ENCODE assay signal across 12 cellular contexts in genomic region chr16:85025781-85026653, GRCh38. TPM values are rescaled to one million over a fixed set of nuclear protein-coding genes. Genes with fewer than 3 reads are reported as not detected.
A peak's percentile ranks its signal among the peaks of the same experiment; 100 is the strongest.
DNase-seq lines count a peak whose midpoint lies in the region; ATAC-seq and TF ChIP-seq lines count a peak whose summit lies in the region.
"Had no signal": no experiment of that assay in that cellular context is flagged by ENCODE, and none has a peak within 500 bp of the region (broad histone marks: within the 10 kb centered on the region; RNA-seq: fewer than 3 reads in every experiment).

No MANE protein-coding gene starts in this region.

- peak overlapping the region; percentile 83 to 99 (median 92) for H3K4me3 Mint-ChIP-seq in IgD-negative memory B cell
- H3K4me3 Mint-ChIP-seq in activated CD8-positive, alpha-beta T cell treated with anti-CD3 and anti-CD28 coated beads for 36 hours, result peak overlapping the region; percentile 85

- in situ Hi-C loops in gastrocnemius medialis (cut with MboI; ENCODE audit: low sequenced_read_pairs in 4 of 4), result no loop called here

- H3K9me3 ChIP-seq in mucosa of descending colon (no peaks in the 10 kb centered on the region), gastrocnemius medialis (no peaks in the 10 kb centered on the region)
- H3K9me3 ChIP-seq: thoracic aorta had no signal

- intact Hi-C loops in activated CD8-positive, alpha-beta T cell treated with anti-CD3 and anti-CD28 coated beads for 36 hours (cut with micrococcal nuclease), result no loop called here
- intact Hi-C loops in mucosa of descending colon (cut with DNase I, micrococcal nuclease), result no loop called here
- intact Hi-C loops in left ventricle myocardium superior (cut with micrococcal nuclease), result no loop called here
- intact Hi-C loops in gastrocnemius medialis (cut with DNase I; ENCODE audit: low total_unique reads), result loop anchor here (2.0 kb wide), 1 partner anchor 15 kb away; the partner anchor contains the start of gene ZDHHC7

- H3K36me3 ChIP-seq in mucosa of descending colon (ENCODE audit: low read depth), result no peaks in the 10 kb centered on the region
- H3K36me3 ChIP-seq in gastrocnemius medialis, result no peaks in the 10 kb centered on the region
- H3K36me3 ChIP-seq: thoracic aorta had no signal

- H3K27ac ChIP-seq in foreskin keratinocyte (no peak overlapping the region), gastrocnemius medialis (peak overlapping the region in 2 of 4 donors; percentile 89 to 94)
- H3K27ac ChIP-seq: thoracic aorta had no signal

- no peaks in the 10 kb centered on the region for H3K9me3 Mint-ChIP-seq in IgD-negative memory B cell
- H3K9me3 Mint-ChIP-seq in activated CD8-positive, alpha-beta T cell treated with anti-CD3 and anti-CD28 coated beads for 36 hours, result no peaks in the 10 kb centered on the region

- TF ChIP-seq CTCF in activated CD8-positive, alpha-beta T cell treated with anti-CD3 and anti-CD28 coated beads for 36 hours (IDR thresholded peaks at IDR 0.05), result no peak
- TF ChIP-seq CTCF in mucosa of descending colon (IDR thresholded peaks at IDR 0.05) (no peak), foreskin keratinocyte (conservative IDR thresholded peaks at IDR 0.05) (no peak), gastrocnemius medialis (IDR thresholded peaks at IDR 0.05 in 4 of 5, conservative IDR thresholded peaks at IDR 0.05 in 1 of 5) (no peak)

- no peak for ATAC-seq in activated CD8-positive, alpha-beta T cell treated with anti-CD3 and anti-CD28 coated beads for 36 hours
- ATAC-seq in mucosa of descending colon, result peak; percentile 34
- ATAC-seq in left ventricle myocardium superior, result no peak
- ATAC-seq in foreskin keratinocyte, result no peak
- no peak for ATAC-seq in gastrocnemius medialis

- no peak for TF ChIP-seq POLR2A in gastrocnemius medialis (IDR thresholded peaks at IDR 0.05)

- H3K4me3 ChIP-seq in mucosa of descending colon (no peak overlapping the region), gastrocnemius medialis (no peak overlapping the region)
- H3K4me3 ChIP-seq: lung had no signal

- H3K4me1 ChIP-seq in mucosa of descending colon (ENCODE audit: low read depth) (peaks cover 36% of the 10 kb centered on the region), foreskin keratinocyte (peaks cover 16% of the 10 kb centered on the region), gastrocnemius medialis (peaks cover 22 to 27% of the 10 kb centered on the region in 2 donors)

- H3K27me3 Mint-ChIP-seq in IgD-negative memory B cell, result peaks cover 8% of the 10 kb centered on the region
- no peaks in the 10 kb centered on the region for H3K27me3 Mint-ChIP-seq in activated CD8-positive, alpha-beta T cell treated with anti-CD3 and anti-CD28 coated beads for 36 hours

- CTCF ChIA-PET in activated CD8-positive, alpha-beta T cell treated with anti-CD3 and anti-CD28 coated beads for 36 hours (lab: Charles Lee), result interaction anchor here (0.8 to 3.3 kb wide), 6 partner anchors 10 to 89 kb away, joined by 3 to 24 read pairs (median 4); partner anchors contain the start of gene ZDHHC7

- DNase-seq in AML-193 (lab: John Stamatoyannopoulos, UW), result peak; percentile 81 to 83
- no peak for DNase-seq in activated CD8-positive, alpha-beta T cell treated with anti-CD3 and anti-CD28 coated beads for 36 hours
- DNase-seq in mucosa of descending colon, result peak in 1 of 3 donors; percentile 79
- DNase-seq in left ventricle myocardium superior, result no peak
- no peak for DNase-seq in NCI-H1436 treated with DMSO at 0.1 percent for 48 hours (lab: John Stamatoyannopoulos, UW)
- no peak for DNase-seq in foreskin keratinocyte
- DNase-seq in gastrocnemius medialis, result no peak
- DNase-seq: GOT3, NCI-H2081 treated with DMSO at 0.1 percent for 48 hours had no signal

- POLR2A ChIA-PET in activated CD8-positive, alpha-beta T cell treated with anti-CD3 and anti-CD28 coated beads for 36 hours (lab: Charles Lee), result interaction anchor here (0.7 to 1.2 kb wide), 4 partner anchors 9 to 15 kb away, joined by 3 to 5 read pairs (median 3); partner anchors contain the start of gene ZDHHC7

- H3K36me3 Mint-ChIP-seq in IgD-negative memory B cell, result peaks cover 2% of the 10 kb centered on the region
- H3K36me3 Mint-ChIP-seq in activated CD8-positive, alpha-beta T cell treated with anti-CD3 and anti-CD28 coated beads for 36 hours (ENCODE audit: low read depth), result no peaks in the 10 kb centered on the region

- H3K27me3 ChIP-seq in foreskin keratinocyte (no peaks in the 10 kb centered on the region), gastrocnemius medialis (no peaks in the 10 kb centered on the region)

- peak overlapping the region; percentile 38 to 90 (median 76) for H3K27ac Mint-ChIP-seq in IgD-negative memory B cell
- H3K27ac Mint-ChIP-seq in activated CD8-positive, alpha-beta T cell treated with anti-CD3 and anti-CD28 coated beads for 36 hours, result no peak overlapping the region

- peaks cover 25 to 32% (median 31%) of the 10 kb centered on the region in 3 donors for H3K4me1 Mint-ChIP-seq in IgD-negative memory B cell
- peaks cover 39% of the 10 kb centered on the region for H3K4me1 Mint-ChIP-seq in activated CD8-positive, alpha-beta T cell treated with anti-CD3 and anti-CD28 coated beads for 36 hours (ENCODE audit: low read depth)

RNA-seq across cellular contexts. Expression of gene KIAA0513, which starts 1.6 kb away (rescaled TPM):
- polyA plus RNA-seq in IgD-negative memory B cell (1.1 TPM), foreskin keratinocyte (3.4 and 4.0 TPM in 2 replicates)
- total RNA-seq in activated CD8-positive, alpha-beta T cell treated with anti-CD3 and anti-CD28 coated beads for 36 hours, result 1 to 10 TPM; 3.9 to 5.3 TPM
- total RNA-seq in mucosa of descending colon (10 to 100 TPM; 31.9 to 36.5 (median 33.5) TPM), left ventricle myocardium superior (9.5 TPM), foreskin keratinocyte (4.9 and 6.0 TPM in 2 replicates), gastrocnemius medialis (10 to 100 TPM in 3 of 4 donors, 1 to 10 TPM in 1; 8.2 to 22.4 (median 21.4) TPM)

RNA-seq across cellular contexts. Expression of gene ZDHHC7, which starts 14.7 kb away (rescaled TPM):
- 30.8 TPM for polyA plus RNA-seq in IgD-negative memory B cell
- total RNA-seq in activated CD8-positive, alpha-beta T cell treated with anti-CD3 and anti-CD28 coated beads for 36 hours, result 10 to 100 TPM; 20.7 to 23.6 TPM
- 10 to 100 TPM; 69.8 to 96.1 (median 78.7) TPM for total RNA-seq in mucosa of descending colon
- 37.1 TPM for total RNA-seq in left ventricle myocardium superior
- total RNA-seq in foreskin keratinocyte, result 45.3 and 50.0 TPM in 2 replicates
- polyA plus RNA-seq in foreskin keratinocyte, result 25.7 and 31.8 TPM in 2 replicates
- 10 to 100 TPM; 55.0 to 93.5 (median 68.4) TPM for total RNA-seq in gastrocnemius medialis

Comparison
In these comparisons a context has a peak if more than half of its experiments do, and no peak if none do; other contexts are left out.
1. DNase-seq: peak in AML-193 (2 of 2); none in activated CD8-positive, alpha-beta T cell treated with anti-CD3 and anti-CD28 coated beads for 36 hours (single experiment), left ventricle myocardium superior (single experiment), NCI-H1436 treated with DMSO at 0.1 percent for 48 hours (single experiment), foreskin keratinocyte (0 of 2) and gastrocnemius medialis (0 of 2).